11 cellular contexts compared by ENCODE assay signal in the genomic region with DNA sequence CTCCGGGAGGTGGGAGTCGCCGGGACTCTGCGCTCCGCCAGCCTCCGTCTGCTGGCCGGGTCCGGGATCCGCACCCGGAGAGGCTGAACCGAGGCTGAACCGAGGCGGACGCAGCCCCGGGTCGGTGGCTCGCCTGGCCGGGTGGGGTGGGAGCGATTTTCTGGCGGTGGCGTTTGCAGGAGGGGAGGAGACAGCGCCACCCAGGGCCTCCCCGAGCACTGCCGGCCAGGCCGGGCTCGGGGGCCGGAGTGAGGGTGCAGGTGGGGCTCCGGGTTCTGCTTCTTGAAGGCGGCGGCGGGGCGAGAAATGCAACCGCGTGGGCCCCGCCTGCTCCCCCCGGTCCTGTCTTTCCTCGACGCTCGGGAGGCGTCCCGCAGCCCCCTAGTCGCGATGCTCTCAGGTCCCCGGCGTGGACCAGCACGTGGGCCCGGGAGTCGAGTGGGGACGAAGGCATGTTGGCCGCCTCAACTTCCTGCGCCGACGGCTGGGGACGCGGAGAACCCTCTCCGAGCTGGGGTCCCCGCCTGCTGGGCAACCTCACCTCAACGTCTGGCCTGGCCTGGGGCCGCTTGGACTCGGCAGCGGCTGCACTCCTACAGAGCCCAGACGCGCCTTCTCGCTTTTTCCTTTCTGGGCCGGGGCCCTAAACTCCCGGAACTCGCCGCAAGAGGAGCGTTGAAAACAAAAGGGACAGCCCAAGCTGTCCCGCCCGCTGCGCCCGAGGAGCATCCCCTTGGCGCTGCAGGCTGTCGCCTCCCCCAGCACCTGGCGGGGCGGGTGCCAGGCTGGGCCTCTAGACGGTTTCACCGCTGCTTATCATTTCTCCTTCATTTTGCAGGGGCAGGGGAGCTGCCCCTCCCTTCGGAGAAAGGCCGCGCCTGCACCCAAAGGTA. TPM values are rescaled to one million over a fixed set of nuclear protein-coding genes. Genes with fewer than 3 reads are reported as not detected.
A peak's percentile ranks its signal among the peaks of the same experiment; 100 is the strongest.
DNase-seq lines count a peak whose midpoint lies in the region; ATAC-seq and TF ChIP-seq lines count a peak whose summit lies in the region.
"Had no signal": no experiment of that assay in that cellular context is flagged by ENCODE, and none has a peak within 500 bp of the region (broad histone marks: within the 10 kb centered on the region; RNA-seq: fewer than 3 reads in every experiment).

No MANE protein-coding gene starts in this region.

- peak overlapping the region; percentile 47 for H3K4me3 Mint-ChIP-seq in activated naive CD4-positive, alpha-beta T cell treated with anti-CD3 and anti-CD28 coated beads, Interleukin-2, amount 50 U/mL, for 24 hours
- H3K4me3 Mint-ChIP-seq: activated B cell treated with CpG ODN at 0.5 μM for 24 hours had no signal

- 0 out of 4 replicates have a peak overlapping the region, but pooled peaks of 1 of the 2 experiments have one; percentile 9 for H3K4me3 ChIP-seq in SK-N-SH (ENCODE audit: low read depth in 2 of 2, low read length in 1 of 2)
- H3K4me3 ChIP-seq in iPS-20b (ENCODE audit: low read length): peak overlapping the region; percentile 49; the same call in 1 of the 2 replicates
- no peak overlapping the region for H3K4me3 ChIP-seq in left lung

- no peak for TF ChIP-seq RAD21 in SK-N-SH (IDR thresholded peaks at IDR 0.05; ENCODE audit: low read length)

- CTCF ChIA-PET in SK-N-SH (lab: Yijun Ruan, JAX): interaction anchor here (0.5 to 11.1 kb wide), 10 partner anchors 9 to 535 kb away, joined by 3 to 265 read pairs (median 4); no protein-coding TSS in a partner anchor

- H4K20me1 ChIP-seq in SK-N-SH (ENCODE audit: insufficient read depth): no peaks in the 10 kb centered on the region

- H3K27me3 ChIP-seq in SK-N-SH (ENCODE audit: insufficient read depth) (peaks cover 93% of the 10 kb centered on the region), iPS-20b (ENCODE audit: insufficient read depth, low read length) (peaks cover 100% of the 10 kb centered on the region), left lung (peaks cover 99 to 100% of the 10 kb centered on the region in 2 donors)

- H3K4me2 ChIP-seq in SK-N-SH: no peak overlapping the region

- H3K4me1 ChIP-seq in SK-N-SH (ENCODE audit: control insufficient read depth in 1 of 2, insufficient read depth in 2 of 2, low read depth in 1 of 2, low read length in 1 of 2) (peaks cover 0 to 9% of the 10 kb centered on the region in 2 experiments; a peak in 1 of 4 replicates), iPS-20b (ENCODE audit: insufficient read depth, low read length) (peaks cover 22% of the 10 kb centered on the region), left lung (peaks cover 6 to 40% of the 10 kb centered on the region in 2 donors)

- no peak overlapping the region for H2AFZ ChIP-seq in SK-N-SH (ENCODE audit: low read depth)

- no peaks in the 10 kb centered on the region for H3K9me3 Mint-ChIP-seq in activated naive CD4-positive, alpha-beta T cell treated with anti-CD3 and anti-CD28 coated beads, Interleukin-2, amount 50 U/mL, for 24 hours
- H3K9me3 Mint-ChIP-seq: activated B cell treated with CpG ODN at 0.5 μM for 24 hours had no signal

- H3K9me3 ChIP-seq in SK-N-SH (no peaks in the 10 kb centered on the region), iPS-20b (ENCODE audit: insufficient read depth, low read depth, low read length) (peaks cover 6% of the 10 kb centered on the region; the same call in 1 of the 2 replicates), left lung (no peaks in the 10 kb centered on the region)
- H3K9me3 ChIP-seq: neutrophil had no signal

- H3K27ac Mint-ChIP-seq in activated naive CD4-positive, alpha-beta T cell treated with anti-CD3 and anti-CD28 coated beads, Interleukin-2, amount 50 U/mL, for 24 hours: no peak overlapping the region
- H3K27ac Mint-ChIP-seq: activated B cell treated with CpG ODN at 0.5 μM for 24 hours had no signal

- H3K9ac ChIP-seq in SK-N-SH (no peak overlapping the region), iPS-20b (ENCODE audit: low read depth, low read length) (no peak overlapping the region)

- TF ChIP-seq CTCF in SK-N-SH (IDR thresholded peaks at IDR 0.05) (peak; percentile 24; the same call in 1 of the 2 replicates), left lung (IDR thresholded peaks at IDR 0.05) (no peak)

- H3K27ac ChIP-seq in SK-N-SH (ENCODE audit: low read depth in 2 of 2, low read length in 1 of 2): no peak overlapping the region
- no peak overlapping the region for H3K27ac ChIP-seq in iPS-20b (ENCODE audit: low read length)
- no peak overlapping the region for H3K27ac ChIP-seq in left lung
- H3K27ac ChIP-seq: neutrophil had no signal

- H3K9me2 ChIP-seq in SK-N-SH: no peaks in the 10 kb centered on the region

- POLR2A ChIA-PET in SK-N-SH (lab: Yijun Ruan, JAX): no interaction called here

- ATAC-seq in stimulated activated naive CD8-positive, alpha-beta T cell treated with anti-CD3 and anti-CD28 coated beads, Interleukin-15, Interleukin-2, amounts not matched to agents 100 U/mL and 50 U/mL, for 24 hours: no peak
- no peak for ATAC-seq in GM19035 (IDR thresholded peaks at IDR 0.05; ENCODE audit: unreplicated experiment)
- ATAC-seq in left lung: no peak

- DNase-seq in activated naive CD4-positive, alpha-beta T cell treated with Interleukin-2 at 50 U/mL for 16 hours: no peak
- DNase-seq in SK-N-SH (peak; percentile 79), left lung (no peak)
- DNase-seq in stimulated activated naive CD8-positive, alpha-beta T cell treated with anti-CD3 and anti-CD28 coated beads, Interleukin-15, Interleukin-2, amounts not matched to agents 100 U/mL and 50 U/mL, for 24 hours: peak; percentile 7
- DNase-seq in stimulated activated naive CD4-positive, alpha-beta T cell treated with Interleukin-2 at 50 U/mL for 16 hours (lab: John Stamatoyannopoulos, UW): no peak
- DNase-seq: activated B cell treated with CpG ODN at 0.5 μM for 24 hours; CD4-positive, alpha-beta memory T cell had no signal

- no peaks in the 10 kb centered on the region for H3K36me3 ChIP-seq in SK-N-SH (replicated peaks in 1 of 2; ENCODE audit: control insufficient read depth in 1 of 2, insufficient read depth in 2 of 2, low read length in 1 of 2)
- no peaks in the 10 kb centered on the region for H3K36me3 ChIP-seq in iPS-20b (ENCODE audit: insufficient read depth, low read depth, low read length)
- no peaks in the 10 kb centered on the region for H3K36me3 ChIP-seq in left lung
- H3K36me3 ChIP-seq: neutrophil had no signal

- intact Hi-C loops in left lung (cut with DNase I): no loop called here

- no peaks in the 10 kb centered on the region for H3F3A ChIP-seq in SK-N-SH (replicated peaks; ENCODE audit: insufficient read depth)

- H3K79me2 ChIP-seq in SK-N-SH (ENCODE audit: insufficient read depth): no peaks in the 10 kb centered on the region

- H3K4me1 Mint-ChIP-seq in activated naive CD4-positive, alpha-beta T cell treated with anti-CD3 and anti-CD28 coated beads, Interleukin-2, amount 50 U/mL, for 24 hours: peaks cover 42% of the 10 kb centered on the region

- peaks cover 69% of the 10 kb centered on the region for H3K27me3 Mint-ChIP-seq in activated naive CD4-positive, alpha-beta T cell treated with anti-CD3 and anti-CD28 coated beads, Interleukin-2, amount 50 U/mL, for 24 hours

- TF ChIP-seq EP300 in SK-N-SH (IDR thresholded peaks at IDR 0.05; ENCODE audit: borderline replicate concordance in 1 of 2, low read depth in 1 of 2, low read length in 1 of 2): no peak

- no peaks in the 10 kb centered on the region for H3K36me3 Mint-ChIP-seq in activated naive CD4-positive, alpha-beta T cell treated with anti-CD3 and anti-CD28 coated beads, Interleukin-2, amount 50 U/mL, for 24 hours
- H3K36me3 Mint-ChIP-seq: CD4-positive, alpha-beta memory T cell had no signal

- 40% methylated on average over 1 of the region's 82 CpGs for WGBS in SK-N-SH (ENCODE audit: low lambda C conversion rate)

TF ChIP-seq in SK-N-SH, 30 proteins besides CTCF, POLR2A, EP300 and RAD21 (continues in another document):
- TF ChIP-seq PBX3 (IDR thresholded peaks at IDR 0.05) (no peak), TAF1 (IDR thresholded peaks at IDR 0.05; ENCODE audit: borderline replicate concordance, low read depth, low read length) (no peak), YY1 (IDR thresholded peaks at IDR 0.05; ENCODE audit: low read depth) (no peak), USF2 (IDR thresholded peaks at IDR 0.05; ENCODE audit: borderline replicate concordance, low read depth, low read length) (no peak), GABPA (IDR thresholded peaks at IDR 0.05; ENCODE audit: low read depth) (no peak), ELF1 (IDR thresholded peaks at IDR 0.05) (no peak), RXRA (IDR thresholded peaks at IDR 0.05; ENCODE audit: borderline replicate concordance, low read depth) (no peak)
- TF ChIP-seq, protein P1, sequence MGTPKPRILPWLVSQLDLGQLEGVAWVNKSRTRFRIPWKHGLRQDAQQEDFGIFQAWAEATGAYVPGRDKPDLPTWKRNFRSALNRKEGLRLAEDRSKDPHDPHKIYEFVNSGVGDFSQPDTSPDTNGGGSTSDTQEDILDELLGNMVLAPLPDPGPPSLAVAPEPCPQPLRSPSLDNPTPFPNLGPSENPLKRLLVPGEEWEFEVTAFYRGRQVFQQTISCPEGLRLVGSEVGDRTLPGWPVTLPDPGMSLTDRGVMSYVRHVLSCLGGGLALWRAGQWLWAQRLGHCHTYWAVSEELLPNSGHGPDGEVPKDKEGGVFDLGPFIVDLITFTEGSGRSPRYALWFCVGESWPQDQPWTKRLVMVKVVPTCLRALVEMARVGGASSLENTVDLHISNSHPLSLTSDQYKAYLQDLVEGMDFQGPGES (IDR thresholded peaks at IDR 0.05; ENCODE audit: low read depth, low read length): no peak

RNA-seq across cellular contexts. Expression of gene VAX1, which starts 25.2 kb away (rescaled TPM):
- not detected in 2 replicates for polyA plus RNA-seq in SK-N-SH (2012; rRNA removed)
- polyA plus RNA-seq in SK-N-SH (2012; cell fraction: cytosol; rRNA removed): not detected in 2 replicates
- polyA plus RNA-seq in SK-N-SH (2012; cell fraction: nucleus; rRNA removed): not detected in 2 replicates
- not detected for total RNA-seq in left lung
- total RNA-seq: activated B cell treated with CpG ODN at 0.5 μM for 24 hours; CD4-positive, alpha-beta memory T cell had no signal
- polyA plus RNA-seq: CD4-positive, alpha-beta memory T cell had no signal

RNA-seq across cellular contexts. Expression of gene KCNK18, which starts 34.0 kb away (rescaled TPM):
- not detected in 2 replicates for polyA plus RNA-seq in SK-N-SH (2012; rRNA removed)
- not detected in 2 replicates for polyA plus RNA-seq in SK-N-SH (2012; cell fraction: cytosol; rRNA removed)
- not detected in 2 replicates for polyA plus RNA-seq in SK-N-SH (2012; cell fraction: nucleus; rRNA removed)
- total RNA-seq in left lung: not detected
- total RNA-seq: activated B cell treated with CpG ODN at 0.5 μM for 24 hours; CD4-positive, alpha-beta memory T cell had no signal
- polyA plus RNA-seq: CD4-positive, alpha-beta memory T cell had no signal

Comparison
In these comparisons a context has a peak if more than half of its experiments do, and no peak if none do; other contexts are left out.
1. DNase-seq: peak in SK-N-SH (single experiment) and stimulated activated naive CD8-positive, alpha-beta T cell treated with anti-CD3 and anti-CD28 coated beads, Interleukin-15, Interleukin-2, amounts not matched to agents 100 U/mL and 50 U/mL, for 24 hours (single experiment); none in activated naive CD4-positive, alpha-beta T cell treated with Interleukin-2 at 50 U/mL for 16 hours (single experiment), stimulated activated naive CD4-positive, alpha-beta T cell treated with Interleukin-2 at 50 U/mL for 16 hours (single experiment) and left lung (0 of 2).